Comparison of ENCODE assay signal across 1 cellular context in the genomic region with DNA sequence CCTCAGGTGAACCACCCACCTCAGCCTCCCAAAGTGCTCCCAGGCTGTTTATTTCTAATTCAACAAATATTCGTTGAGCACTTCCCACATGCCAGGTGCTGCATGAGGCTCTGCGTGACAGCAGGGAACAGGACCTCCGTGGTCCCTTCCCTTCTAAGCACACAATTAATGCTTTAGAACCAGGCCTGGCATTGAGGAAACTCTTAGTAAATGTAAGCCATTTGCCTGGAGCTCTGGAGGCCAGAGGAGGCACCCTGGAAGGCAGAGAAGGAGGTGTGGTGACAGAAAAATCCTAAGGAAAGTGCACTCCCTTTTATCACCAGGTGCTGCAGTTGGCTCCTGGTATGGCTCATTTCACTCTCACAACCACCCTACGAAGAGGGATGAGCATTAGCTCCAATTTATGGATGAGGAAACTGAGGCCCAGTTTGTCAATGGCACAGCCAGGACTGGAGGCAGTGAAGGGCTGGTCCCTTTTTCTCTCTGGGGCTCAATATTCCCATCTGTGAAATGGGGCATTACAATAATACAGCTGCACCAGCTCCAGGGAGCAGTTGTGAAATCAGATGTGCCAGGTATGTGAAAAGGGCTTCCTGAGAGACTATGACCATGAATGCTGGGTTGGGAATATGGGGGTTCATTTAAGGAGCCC.
TF ChIP-seq lines count a peak whose summit lies in the region.

No MANE protein-coding gene starts in this region.

TF ChIP-seq in A549, 52 proteins besides CTCF, POLR2A, EP300 and RAD21:
- TF ChIP-seq RARB (CRISPR knock-in tag; IDR thresholded peaks at IDR 0.05) = 0 out of 2 replicates have a peak, but pooled peaks have one; percentile 33
- TF ChIP-seq, protein P1, sequence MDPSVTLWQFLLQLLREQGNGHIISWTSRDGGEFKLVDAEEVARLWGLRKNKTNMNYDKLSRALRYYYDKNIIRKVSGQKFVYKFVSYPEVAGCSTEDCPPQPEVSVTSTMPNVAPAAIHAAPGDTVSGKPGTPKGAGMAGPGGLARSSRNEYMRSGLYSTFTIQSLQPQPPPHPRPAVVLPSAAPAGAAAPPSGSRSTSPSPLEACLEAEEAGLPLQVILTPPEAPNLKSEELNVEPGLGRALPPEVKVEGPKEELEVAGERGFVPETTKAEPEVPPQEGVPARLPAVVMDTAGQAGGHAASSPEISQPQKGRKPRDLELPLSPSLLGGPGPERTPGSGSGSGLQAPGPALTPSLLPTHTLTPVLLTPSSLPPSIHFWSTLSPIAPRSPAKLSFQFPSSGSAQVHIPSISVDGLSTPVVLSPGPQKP (IDR thresholded peaks at IDR 0.05; ENCODE audit: low read depth, low read length) = no peak
- TF ChIP-seq HOXB13 (CRISPR knock-in tag; IDR thresholded peaks at IDR 0.05; ENCODE audit: low read depth) = peak; percentile 15; the same call in 1 of the 2 replicates
- TF ChIP-seq ZFP36 (IDR thresholded peaks at IDR 0.05; ENCODE audit: borderline replicate concordance, partially characterized antibody) = no peak
- peak; percentile 87 for TF ChIP-seq HDAC2 (IDR thresholded peaks at IDR 0.05)
- TF ChIP-seq BHLHE40 (IDR thresholded peaks at IDR 0.05; ENCODE audit: low read depth, low read length) = no peak
- TF ChIP-seq CHD4 (IDR thresholded peaks at IDR 0.05; ENCODE audit: borderline replicate concordance) = peak; percentile 73; the same call in 1 of the 2 replicates
- no peak for TF ChIP-seq NPAS2 (CRISPR knock-in tag; IDR thresholded peaks at IDR 0.05; ENCODE audit: borderline replicate concordance)
- TF ChIP-seq ZNF302 (CRISPR knock-in tag; IDR thresholded peaks at IDR 0.05) = no peak
- TF ChIP-seq NR3C1 (IDR thresholded peaks at IDR 0.05) = no peak
- TF ChIP-seq TP53 (CRISPR knock-in tag; IDR thresholded peaks at IDR 0.05) = no peak
- 0 out of 2 replicates have a peak, but pooled peaks have one; percentile 53 for TF ChIP-seq RCOR1 (IDR thresholded peaks at IDR 0.05; ENCODE audit: low read depth, low read length)
- no peak for TF ChIP-seq MAFK (IDR thresholded peaks at IDR 0.05; ENCODE audit: partially characterized antibody)
- TF ChIP-seq FOSL2 (IDR thresholded peaks at IDR 0.05) = no peak
- TF ChIP-seq FOSL2 (CRISPR knock-in tag; IDR thresholded peaks at IDR 0.05) = no peak
- no peak for TF ChIP-seq FOSB (CRISPR knock-in tag; IDR thresholded peaks at IDR 0.05)
- TF ChIP-seq ZSCAN20 (CRISPR knock-in tag; IDR thresholded peaks at IDR 0.05) = no peak
- no peak for TF ChIP-seq HOXB5 (CRISPR knock-in tag; IDR thresholded peaks at IDR 0.05)
- no peak for TF ChIP-seq ESRRA (IDR thresholded peaks at IDR 0.05; ENCODE audit: borderline replicate concordance, low read length)
- no peak for TF ChIP-seq EHMT2 (IDR thresholded peaks at IDR 0.05; ENCODE audit: low read depth)
- TF ChIP-seq KDM1A (IDR thresholded peaks at IDR 0.05; ENCODE audit: low read depth) = peak; percentile 99
